Comparison of ENCODE assay signal across 9 cellular contexts in genomic region chr2:127388423-127389164, GRCh38. TPM values are rescaled to one million over a fixed set of nuclear protein-coding genes. Genes with fewer than 3 reads are reported as not detected.
A peak's percentile ranks its signal among the peaks of the same experiment; 100 is the strongest.
DNase-seq lines count a peak whose midpoint lies in the region; ATAC-seq and TF ChIP-seq lines count a peak whose summit lies in the region.
"Had no signal": no experiment of that assay in that cellular context is flagged by ENCODE, and none has a peak within 500 bp of the region (broad histone marks: within the 10 kb centered on the region; RNA-seq: fewer than 3 reads in every experiment).

No MANE protein-coding gene starts in this region.

- H3K4me1 ChIP-seq in HUES64 (ENCODE audit: insufficient read depth, low read length) (peaks cover 15% of the 10 kb centered on the region), mesodermal cell (ENCODE audit: control insufficient read depth, insufficient read depth, low read length, poor library complexity, severe bottlenecking) (peaks cover 14% of the 10 kb centered on the region), aorta (ENCODE audit: control insufficient read depth in 1 of 2, insufficient read depth in 2 of 2, low read length in 2 of 2) (peaks cover 3 to 6% of the 10 kb centered on the region in 2 donors)

- CTCF ChIA-PET in BJ (lab: Yijun Ruan, JAX), result interaction anchor here (0.7 to 1.7 kb wide), 3 partner anchors 19 to 64 kb away, joined by 3 to 4 read pairs (median 4); no protein-coding TSS in a partner anchor

- peak; percentile 1 for ATAC-seq in GM19463 (IDR thresholded peaks at IDR 0.05; ENCODE audit: unreplicated experiment)
- ATAC-seq in aorta (ENCODE audit: low FRiP score), result peak; percentile 1

- intact Hi-C loops in aorta (cut with DNase I), result loop anchor here in 1 of 2 donors (2.0 kb wide), 1 partner anchor 18 kb away; no protein-coding TSS in a partner anchor

- DNase-seq in BJ (ENCODE audit: low read depth) (no peak), astrocyte of the cerebellum (ENCODE audit: low read depth) (no peak), aorta (no peak), GM10266 (ENCODE audit: extremely low spot score) (no peak)
- no peak for DNase-seq in activated CD8-positive, alpha-beta memory T cell treated with anti-CD3 and anti-CD28 coated beads for 24 hours

- POLR2A ChIA-PET in BJ (lab: Charles Lee), result no interaction called here

- H3K4me3 ChIP-seq in BJ (ENCODE audit: low read depth, low read length), result peak overlapping the region; percentile 41
- peak overlapping the region; percentile 60 for H3K4me3 ChIP-seq in HUES64 (ENCODE audit: low read length)
- H3K4me3 ChIP-seq in astrocyte of the cerebellum (ENCODE audit: low read depth, low read length), result peak overlapping the region; percentile 48
- H3K4me3 ChIP-seq in mesodermal cell (ENCODE audit: extremely low read depth, insufficient read depth, low read length, poor library complexity, severe bottlenecking), result peak overlapping the region; percentile 70
- peak overlapping the region; percentile 20 to 28 for H3K4me3 ChIP-seq in aorta (ENCODE audit: low read length in 2 of 2)

- TF ChIP-seq CTCF in BJ (IDR thresholded peaks at IDR 0.05; ENCODE audit: insufficient read depth, low read depth, low read length) (no peak), astrocyte of the cerebellum (IDR thresholded peaks at IDR 0.05; ENCODE audit: low read depth, low read length, missing control alignments) (no peak), GM10266 (IDR thresholded peaks at IDR 0.05; ENCODE audit: control insufficient read depth, insufficient read depth, low read depth, missing control alignments) (no peak)

- WGBS in HUES64, result 52% methylated on average over 8 of the region's 8 CpGs
- WGBS in mesodermal cell (ENCODE audit: insufficient coverage in 2 of 2), 2 experiments, result 39 to 63% methylated on average over 4 to 6 of the region's 8 CpGs
- 37 to 38% methylated on average over 8 of the region's 8 CpGs for WGBS in aorta, 2 donors

- H3K9me3 ChIP-seq in HUES64 (ENCODE audit: insufficient read depth, low read depth, low read length), result no peaks in the 10 kb centered on the region
- peaks cover 3% of the 10 kb centered on the region for H3K9me3 ChIP-seq in mesodermal cell (ENCODE audit: control insufficient read depth, low read length)
- no peaks in the 10 kb centered on the region for H3K9me3 ChIP-seq in aorta (ENCODE audit: control insufficient read depth, low read length)

- peak overlapping the region; percentile 72 for H3K9ac ChIP-seq in HUES64 (ENCODE audit: low read depth, low read length)

- H3K27ac ChIP-seq in HUES64 (ENCODE audit: low read depth, low read length) (no peak overlapping the region; the same call in 1 of the 2 replicates), mesodermal cell (ENCODE audit: low read depth, low read length, severe bottlenecking) (peak overlapping the region; percentile 76), aorta (ENCODE audit: low read depth in 1 of 2, low read length in 2 of 2) (peak overlapping the region; percentile 50 to 85)

- no peaks in the 10 kb centered on the region for H3K36me3 ChIP-seq in BJ (ENCODE audit: control insufficient read depth, insufficient read depth, low read length)
- H3K36me3 ChIP-seq in HUES64 (ENCODE audit: insufficient read depth, low read length), result no peaks in the 10 kb centered on the region
- H3K36me3 ChIP-seq in mesodermal cell (ENCODE audit: control insufficient read depth, insufficient read depth, low read length), result no peaks in the 10 kb centered on the region
- no peaks in the 10 kb centered on the region for H3K36me3 ChIP-seq in aorta (ENCODE audit: control insufficient read depth in 1 of 2, insufficient read depth in 2 of 2, low read length in 1 of 2)

- H3K27me3 ChIP-seq in BJ (ENCODE audit: control insufficient read depth, insufficient read depth, low read length) (no peaks in the 10 kb centered on the region), HUES64 (ENCODE audit: insufficient read depth, low read length) (no peaks in the 10 kb centered on the region), aorta (ENCODE audit: control insufficient read depth in 1 of 2, insufficient read depth in 2 of 2, low read length in 1 of 2) (no peaks in the 10 kb centered on the region)

- in situ Hi-C loops in astrocyte of the cerebellum (cut with HindIII; ENCODE audit: low sequenced_read_pairs), result no loop called here

RNA-seq across cellular contexts. Expression of gene MAP3K2, which starts 0.8 kb away (rescaled TPM):
- polyA plus RNA-seq in BJ (2011; rRNA removed) (10.9 and 18.6 TPM in 2 replicates), aorta (10 to 100 TPM in 1 of 2 donors, 1 to 10 TPM in 1; 6.6 to 13.5 TPM)
- polyA minus RNA-seq in BJ (2011; rRNA and poly(A)+ RNA removed), result 20.8 and 21.1 TPM in 2 replicates
- 8.6 TPM for polyA plus RNA-seq in HUES64 (2013, experiment 1 of 2)
- polyA plus RNA-seq in HUES64 (2013, experiment 2 of 2), result 8.2 TPM
- polyA plus RNA-seq in mesodermal cell (2013, experiment 1 of 2), result 14.7 TPM
- 14.7 TPM for polyA plus RNA-seq in mesodermal cell (2013, experiment 2 of 2)
- total RNA-seq in aorta, result 10 to 100 TPM; 67.6 to 79.3 TPM

RNA-seq across cellular contexts. Expression of gene PROC, which starts 29.6 kb away (rescaled TPM):
- polyA plus RNA-seq in BJ (2011; rRNA removed) (0.11 TPM in 1 of 2 replicates, not detected in the other), aorta (under 1 TPM; 0.26 to 0.50 TPM)
- polyA minus RNA-seq in BJ (2011; rRNA and poly(A)+ RNA removed), result not detected in 2 replicates
- 1.9 TPM for polyA plus RNA-seq in HUES64 (2013, experiment 1 of 2)
- 0.44 TPM for polyA plus RNA-seq in HUES64 (2013, experiment 2 of 2)
- not detected for polyA plus RNA-seq in mesodermal cell (2013, experiment 1 of 2)
- polyA plus RNA-seq in mesodermal cell (2013, experiment 2 of 2), result not detected
- under 1 TPM in 1 of 2 donors, not detected in 1; 0.58 TPM for total RNA-seq in aorta
- total RNA-seq: LHCN-M2 had no signal
